Comparison of ENCODE assay signal across 5 cellular contexts in the genomic region with DNA sequence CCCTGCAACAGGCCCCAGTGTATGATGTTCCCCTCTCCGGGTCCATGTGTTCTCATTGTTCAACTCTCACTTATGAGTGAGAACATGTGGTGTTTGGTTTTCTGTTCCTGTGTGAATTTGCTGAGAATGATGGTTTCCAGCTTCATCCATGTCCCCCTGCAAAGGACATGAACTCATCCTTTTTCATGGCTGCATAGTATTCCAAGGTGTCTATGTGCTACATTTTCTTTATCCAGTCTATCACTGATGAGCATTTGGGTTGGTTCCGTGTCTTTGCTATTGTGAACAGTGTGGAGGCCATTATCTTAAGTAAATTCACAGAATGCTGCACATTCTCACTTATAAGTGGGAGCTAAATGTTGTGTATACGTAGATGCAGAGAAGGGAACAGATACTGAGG.
DNase-seq lines count a peak whose midpoint lies in the region; ATAC-seq, FAIRE-seq and TF ChIP-seq lines count a peak whose summit lies in the region.
"Not testable (repeated sequence)": the region's sequence is repeated elsewhere in the genome, so short reads cannot be mapped to it uniquely, and the experiment has no call there.

No MANE protein-coding gene starts in this region.

- not testable (repeated sequence) for H3K27ac ChIP-seq in HEK293 (ENCODE audit: extremely low read depth, low read depth, low read length); K562 (ENCODE audit: extremely low read depth, low read depth, low read length)

- in situ Hi-C loops in K562 (cut with MboI), result not testable (repeated sequence)

- peak; percentile 10 for DNase-seq in activated CD4-positive, alpha-beta T cell treated with anti-CD3 and anti-CD28 coated beads, Interleukin-2, amount 10 ng/mL, durations not matched to agents 24 days and 14 days
- DNase-seq in K562 (ENCODE audit: extremely low read depth in 1 of 4, low spot score in 3 of 4), result not testable (repeated sequence)
- DNase-seq in osteocyte (ENCODE audit: extremely low spot score, unreplicated experiment) (peak; percentile 2), type B pancreatic cell (ENCODE audit: extremely low spot score, unreplicated experiment) (peak; percentile 1)

- not testable (repeated sequence) for FAIRE-seq in K562 (lab: Jason Lieb, UNC)

- POLR2A ChIA-PET in HEK293 (lab: Yijun Ruan, JAX); K562 (lab: Yijun Ruan, JAX): not testable (repeated sequence)

- H3K4me1 ChIP-seq in HEK293 (ENCODE audit: control insufficient read depth, insufficient read depth, low read length); K562 (replicated peaks in 1 of 2; ENCODE audit: control insufficient read depth in 2 of 2, insufficient read depth in 2 of 2, low read length in 2 of 2): not testable (repeated sequence)

- not testable (repeated sequence) for TF ChIP-seq POLR2A in K562 (conservative IDR thresholded peaks at IDR 0.05)

- H3K36me3 ChIP-seq in HEK293 (ENCODE audit: control insufficient read depth in 2 of 2, insufficient read depth in 1 of 2, low read length in 2 of 2); K562 (ENCODE audit: control insufficient read depth, insufficient read depth, low read length): not testable (repeated sequence)

- H3K4me2 ChIP-seq in K562 (ENCODE audit: insufficient read depth, low read length), result not testable (repeated sequence)

- H3K4me3 ChIP-seq in HEK293 (ENCODE audit: low read depth, low read length); K562: not testable (repeated sequence)

- not testable (repeated sequence) for BruUV-seq in K562 (replicated peaks; lab: Mats Ljungman, UMichigan)

- not testable (repeated sequence) for TF ChIP-seq RAD21 in K562 (CRISPR knock-in tag; conservative IDR thresholded peaks at IDR 0.05 in 1 of 2, IDR thresholded peaks at IDR 0.05 in 1 of 2)

- H3K9me3 ChIP-seq in HEK293 (ENCODE audit: control insufficient read depth, insufficient read depth, low read depth, low read length); K562 (replicated peaks; ENCODE audit: control insufficient read depth, insufficient read depth, low read depth, low read length): not testable (repeated sequence)

- not testable (repeated sequence) for ATAC-seq in K562

- not testable (repeated sequence) for H3K4me1 Mint-ChIP-seq in activated CD4-positive, alpha-beta T cell treated with anti-CD3 and anti-CD28 coated beads, Interleukin-2, amount 10 ng/mL, durations not matched to agents 24 days and 14 days; osteocyte (ENCODE audit: unreplicated experiment); type B pancreatic cell (ENCODE audit: unreplicated experiment)

- not testable (repeated sequence) for H3K9ac ChIP-seq in K562 (ENCODE audit: insufficient read depth in 1 of 2, low read depth in 2 of 2, low read length in 2 of 2)

- CTCF ChIA-PET in HEK293 (lab: Yijun Ruan, JAX); K562 (lab: Yijun Ruan, JAX; ENCODE audit: low intra/inter-chr PET ratio): not testable (repeated sequence)

- H3K27ac Mint-ChIP-seq in activated CD4-positive, alpha-beta T cell treated with anti-CD3 and anti-CD28 coated beads, Interleukin-2, amount 10 ng/mL, durations not matched to agents 24 days and 14 days; osteocyte (ENCODE audit: unreplicated experiment); type B pancreatic cell: not testable (repeated sequence)

- not testable (repeated sequence) for H3K27me3 Mint-ChIP-seq in activated CD4-positive, alpha-beta T cell treated with anti-CD3 and anti-CD28 coated beads, Interleukin-2, amount 10 ng/mL, durations not matched to agents 24 days and 14 days; osteocyte (ENCODE audit: unreplicated experiment); type B pancreatic cell

- H3K79me2 ChIP-seq in K562 (ENCODE audit: control insufficient read depth, insufficient read depth, low read length), result not testable (repeated sequence)

- not testable (repeated sequence) for H4K20me1 ChIP-seq in K562 (replicated peaks; ENCODE audit: control insufficient read depth, insufficient read depth, low read length)

- not testable (repeated sequence) for H3K9me1 ChIP-seq in K562 (ENCODE audit: control insufficient read depth, insufficient read depth, low read length)

- TF ChIP-seq CTCF in HEK293 (tag by site-specific recombination; IDR thresholded peaks at IDR 0.05); K562 (IDR thresholded peaks at IDR 0.05 in 2 of 3, conservative IDR thresholded peaks at IDR 0.05 in 1 of 3; ENCODE audit: insufficient read depth in 2 of 3, low read depth in 1 of 3, low read length in 3 of 3); osteocyte (IDR thresholded peaks at IDR 0.05); type B pancreatic cell (conservative IDR thresholded peaks at IDR 0.05): not testable (repeated sequence)

- not testable (repeated sequence) for H3K27me3 ChIP-seq in K562 (ENCODE audit: control insufficient read depth in 2 of 2, insufficient read depth in 2 of 2, low read length in 2 of 2)

- not testable (repeated sequence) for H3K36me3 Mint-ChIP-seq in activated CD4-positive, alpha-beta T cell treated with anti-CD3 and anti-CD28 coated beads, Interleukin-2, amount 10 ng/mL, durations not matched to agents 24 days and 14 days (ENCODE audit: low read depth); osteocyte (ENCODE audit: unreplicated experiment); type B pancreatic cell

- H2AFZ ChIP-seq in K562 (ENCODE audit: low read depth, low read length), result not testable (repeated sequence)

- WGBS in K562 (ENCODE audit: insufficient coverage, low coverage, missing lambda C conversion rate), result 33% methylated on average over 3 of the region's 3 CpGs

- intact Hi-C loops in activated CD4-positive, alpha-beta T cell treated with anti-CD3 and anti-CD28 coated beads, Interleukin-2, amount 10 ng/mL, durations not matched to agents 24 days and 14 days (cut with micrococcal nuclease), result not testable (repeated sequence)
- intact Hi-C loops in K562 (cut with micrococcal nuclease), result loop anchor here (2.0 kb wide), 1 partner anchor 19 kb away; no protein-coding TSS in a partner anchor

- not testable (repeated sequence) for H3K4me3 Mint-ChIP-seq in activated CD4-positive, alpha-beta T cell treated with anti-CD3 and anti-CD28 coated beads, Interleukin-2, amount 10 ng/mL, durations not matched to agents 24 days and 14 days; osteocyte (ENCODE audit: unreplicated experiment); type B pancreatic cell

- TF ChIP-seq EP300 in K562 (IDR thresholded peaks at IDR 0.05; ENCODE audit: low read length), result not testable (repeated sequence)

- H3K9me3 Mint-ChIP-seq in activated CD4-positive, alpha-beta T cell treated with anti-CD3 and anti-CD28 coated beads, Interleukin-2, amount 10 ng/mL, durations not matched to agents 24 days and 14 days; osteocyte (ENCODE audit: unreplicated experiment); type B pancreatic cell: not testable (repeated sequence)

TF ChIP-seq in HEK293, 187 proteins besides CTCF, POLR2A, EP300 and RAD21:
- peak; percentile 83 for TF ChIP-seq ZNF146 (tag by site-specific recombination; IDR thresholded peaks at IDR 0.05)

TF ChIP-seq in K562, 482 proteins besides CTCF, POLR2A, EP300 and RAD21:
- TF ChIP-seq ZNF146 (CRISPR knock-in tag; IDR thresholded peaks at IDR 0.05; ENCODE audit: unreplicated experiment), result peak; percentile 79
